26 cellular contexts compared by ENCODE assay signal in genomic region chr5:115767424-115767823, GRCh38. TPM values are rescaled to one million over a fixed set of nuclear protein-coding genes. Genes with fewer than 3 reads are reported as not detected.
"Had no signal": no experiment of that assay in that cellular context is flagged by ENCODE, and none has a peak within 500 bp of the region (broad histone marks: within the 10 kb centered on the region; RNA-seq: fewer than 3 reads in every experiment).

No MANE protein-coding gene starts in this region.

- H3K4me1 Mint-ChIP-seq: activated CD4-positive, alpha-beta T cell treated with anti-CD3 and anti-CD28 coated beads for 36 hours had no signal

- FAIRE-seq: bronchial epithelial cell, colon, frontal cortex, islet of Langerhans had no signal

- H3K27ac Mint-ChIP-seq: activated CD4-positive, alpha-beta T cell treated with anti-CD3 and anti-CD28 coated beads for 36 hours; activated naive CD4-positive, alpha-beta T cell treated with anti-CD3 and anti-CD28 coated beads, Interleukin-2, amount 50 U/mL, for 72 hours; activated T-cell treated with anti-CD3 and anti-CD28 coated beads, Interleukin-2, amount 50 U/mL, for 72 hours; nephron; stimulated activated naive CD8-positive, alpha-beta T cell treated with anti-CD3 and anti-CD28 coated beads, Interleukin-15, Interleukin-2, amounts not matched to agents 100 ng/mL and 50 ng/mL, for 24 hours; type B pancreatic cell had no signal

- H3K9me3 ChIP-seq: left ventricle myocardium inferior, right lobe of liver, uterus had no signal

- DNase-seq: activated CD4-positive, alpha-beta T cell treated with anti-CD3 and anti-CD28 coated beads for 36 hours; activated CD4-positive, alpha-beta T cell treated with anti-CD3 and anti-CD28 coated beads, Interleukin-2, amount 50 U/mL, for 4 hours; activated CD4-positive, CD25-positive, alpha-beta regulatory T cell; activated naive CD4-positive, alpha-beta T cell; activated T-cell treated with anti-CD3 and anti-CD28 coated beads for 4 hours; activated T-cell treated with anti-CD3 and anti-CD28 coated beads, Interleukin-2, amount 50 U/mL, for 72 hours; anterior cingulate cortex; dermis blood vessel endothelial cell; effector CD4-positive, alpha-beta T cell; glutamatergic neuron; left ventricle myocardium inferior; posterior cingulate gyrus; right lobe of liver; stimulated activated CD4-positive, alpha-beta T cell treated with anti-CD3 and anti-CD28 coated beads, Interleukin-2, amount 100 ng/mL, for 48 hours; substantia nigra; uterus had no signal

- H3K27ac ChIP-seq: epithelial cell of prostate, right lobe of liver, uterus had no signal

- H3K36me3 ChIP-seq: left ventricle myocardium inferior, right lobe of liver, uterus had no signal

- ATAC-seq: activated CD4-positive, alpha-beta T cell treated with anti-CD3 and anti-CD28 coated beads for 36 hours; activated naive CD4-positive, alpha-beta T cell treated with anti-CD3 and anti-CD28 coated beads, Interleukin-2, amount 50 U/mL, for 72 hours; activated T-cell treated with anti-CD3 and anti-CD28 coated beads, Interleukin-2, amount 50 U/mL, for 72 hours had no signal

- H3K4me3 ChIP-seq: left ventricle myocardium inferior, lung, right lobe of liver, uterus had no signal

- H3K27me3 ChIP-seq: right lobe of liver, uterus had no signal

- H3K36me3 Mint-ChIP-seq: type B pancreatic cell had no signal

- H3K4me3 Mint-ChIP-seq: activated CD4-positive, alpha-beta T cell treated with anti-CD3 and anti-CD28 coated beads for 36 hours; activated T-cell treated with anti-CD3 and anti-CD28 coated beads, Interleukin-2, amount 50 U/mL, for 72 hours; nephron; stimulated activated naive CD8-positive, alpha-beta T cell treated with anti-CD3 and anti-CD28 coated beads, Interleukin-15, Interleukin-2, amounts not matched to agents 100 ng/mL and 50 ng/mL, for 24 hours; type B pancreatic cell had no signal

- H3K27me3 Mint-ChIP-seq: type B pancreatic cell had no signal

- H3K4me1 ChIP-seq: right lobe of liver, uterus had no signal

RNA-seq across cellular contexts. Expression of gene CDO1, which starts 49.0 kb away (rescaled TPM):
- total RNA-seq: bronchial epithelial cell had no signal
